Comparison of ENCODE assay signal across 14 cellular contexts in the genomic region with DNA sequence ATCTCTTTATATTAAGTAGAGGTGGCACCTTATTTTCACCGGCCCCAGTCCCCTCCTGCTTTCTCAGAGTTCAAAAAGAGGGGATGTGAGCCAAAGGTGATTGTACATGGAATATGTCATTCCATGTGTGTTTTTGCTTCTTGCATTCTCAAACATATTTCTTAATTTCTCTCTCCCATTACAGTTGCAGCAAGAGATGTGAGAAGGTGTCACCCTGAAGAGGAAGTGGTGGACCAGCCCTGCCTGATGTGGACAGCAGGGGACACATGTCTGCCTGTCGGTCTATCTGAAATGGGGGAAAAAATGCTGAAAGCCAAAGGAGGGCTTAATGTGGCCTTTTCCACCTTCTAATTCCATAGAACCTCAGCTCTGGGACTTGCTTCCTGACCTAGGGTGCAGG. TPM values are rescaled to one million over a fixed set of nuclear protein-coding genes. Genes with fewer than 3 reads are reported as not detected.
A peak's percentile ranks its signal among the peaks of the same experiment; 100 is the strongest.
DNase-seq lines count a peak whose midpoint lies in the region; ATAC-seq, FAIRE-seq and TF ChIP-seq lines count a peak whose summit lies in the region.
"Had no signal": no experiment of that assay in that cellular context is flagged by ENCODE, and none has a peak within 500 bp of the region (broad histone marks: within the 10 kb centered on the region; RNA-seq: fewer than 3 reads in every experiment).

No MANE protein-coding gene starts in this region.

- no peak overlapping the region for H4K8ac ChIP-seq in H1 (ENCODE audit: extremely low read depth, insufficient read depth, low read length)

- H4K5ac ChIP-seq in H1 (ENCODE audit: insufficient read length, low read depth, low read length), result no peak overlapping the region

- no peak overlapping the region for H2BK120ac ChIP-seq in H1 (replicated peaks; ENCODE audit: low read depth, low read length)

- peak overlapping the region; percentile 54; the same call in 1 of the 2 replicates for H2BK5ac ChIP-seq in H1 (ENCODE audit: low read depth, low read length)

- H4K20me1 ChIP-seq in H1 (replicated peaks in 1 of 2; ENCODE audit: control insufficient read depth in 1 of 2, insufficient read depth in 2 of 2, low read length in 2 of 2), result peaks cover 2% of the 10 kb centered on the region in 2 experiments

- no peak for FAIRE-seq in H1 (lab: Jason Lieb, UNC)
- FAIRE-seq: K562, small intestine had no signal

- no peaks in the 10 kb centered on the region for H3K27me3 Mint-ChIP-seq in activated CD4-positive, alpha-beta T cell treated with anti-CD3 and anti-CD28 coated beads, Interleukin-2, amount 10 ng/mL, durations not matched to agents 7 days and 5 days
- no peaks in the 10 kb centered on the region for H3K27me3 Mint-ChIP-seq in stimulated activated naive B cell treated with anti-CD40 and anti-IgM and Interleukin-4, amounts not matched to agents 10 μg/mL and 1 μg/mL and 100 μg/mL, for 72 hours

- H3K4me2 ChIP-seq in H1 (ENCODE audit: insufficient read depth in 1 of 2, low read depth in 2 of 2, low read length in 2 of 2), result peak overlapping the region in 1 of 2 experiments; percentile 75; a peak in 1 of 4 replicates

- no peak for ATAC-seq in stimulated activated naive B cell treated with anti-CD40 and anti-IgM and Interleukin-4, amounts not matched to agents 10 μg/mL and 1 μg/mL and 100 μg/mL, for 72 hours (replicated peaks)
- ATAC-seq: K562, mucosa of descending colon had no signal

- CTCF ChIA-PET in activated CD4-positive, alpha-beta T cell treated with anti-CD3 and anti-CD28 coated beads, Interleukin-2, amount 10 ng/mL, durations not matched to agents 7 days and 5 days (lab: Charles Lee), result interaction anchor here (1.2 kb wide), 1 partner anchor 85 kb away, joined by 3 read pairs; no protein-coding TSS in a partner anchor
- CTCF ChIA-PET in H1 (lab: Charles Lee; ENCODE audit: partially characterized antibody), result interaction anchor here (0.5 to 1.4 kb wide), 2 partner anchors 16 to 186 kb away, joined by 4 read pairs; no protein-coding TSS in a partner anchor

- no peak overlapping the region for H3K9ac ChIP-seq in H1 (replicated peaks in 1 of 4; ENCODE audit: extremely low read depth in 1 of 4, low read depth in 3 of 4, low read length in 3 of 4)

- H4K91ac ChIP-seq in H1 (replicated peaks; ENCODE audit: insufficient read length, low read length), result no peak overlapping the region

- H3K9me3 Mint-ChIP-seq in activated CD4-positive, alpha-beta T cell treated with anti-CD3 and anti-CD28 coated beads, Interleukin-2, amount 10 ng/mL, durations not matched to agents 7 days and 5 days, result no peaks in the 10 kb centered on the region
- H3K9me3 Mint-ChIP-seq in stimulated activated naive B cell treated with anti-CD40 and anti-IgM and Interleukin-4, amounts not matched to agents 10 μg/mL and 1 μg/mL and 100 μg/mL, for 72 hours, result no peaks in the 10 kb centered on the region
- H3K9me3 Mint-ChIP-seq: H9 had no signal

- H3K23me2 ChIP-seq in H1 (ENCODE audit: low read depth, low read length), result peaks cover 5% of the 10 kb centered on the region; the same call in 1 of the 2 replicates

- H2BK20ac ChIP-seq in H1 (ENCODE audit: low read length), result no peak overlapping the region

- no peak overlapping the region for H3K4me3 Mint-ChIP-seq in activated CD4-positive, alpha-beta T cell treated with anti-CD3 and anti-CD28 coated beads, Interleukin-2, amount 10 ng/mL, durations not matched to agents 7 days and 5 days
- H3K4me3 Mint-ChIP-seq in stimulated activated naive B cell treated with anti-CD40 and anti-IgM and Interleukin-4, amounts not matched to agents 10 μg/mL and 1 μg/mL and 100 μg/mL, for 72 hours, result peak overlapping the region; percentile 31 to 61

- no peak overlapping the region for H2AFZ ChIP-seq in H1 (ENCODE audit: low read length)

- H3K36me3 ChIP-seq in H1 (ENCODE audit: control insufficient read depth in 2 of 4, insufficient read depth in 4 of 4, low read length in 3 of 4), result peaks cover 0 to 6% (median 0%) of the 10 kb centered on the region in 4 experiments; a peak in 1 of 8 replicates

- H3K27ac Mint-ChIP-seq in activated CD4-positive, alpha-beta T cell treated with anti-CD3 and anti-CD28 coated beads, Interleukin-2, amount 10 ng/mL, durations not matched to agents 7 days and 5 days, result peak overlapping the region; percentile 51
- peak overlapping the region; percentile 72 for H3K27ac Mint-ChIP-seq in stimulated activated naive B cell treated with anti-CD40 and anti-IgM and Interleukin-4, amounts not matched to agents 10 μg/mL and 1 μg/mL and 100 μg/mL, for 72 hours

- peak overlapping the region; percentile 35; the same call in 1 of the 2 replicates for H2BK12ac ChIP-seq in H1 (ENCODE audit: low read depth, low read length)

- no peak for TF ChIP-seq RAD21 in H1 (IDR thresholded peaks at IDR 0.05 in 1 of 2, conservative IDR thresholded peaks at IDR 0.05 in 1 of 2; ENCODE audit: low read depth in 2 of 2, low read length in 2 of 2)

- H3K36me3 Mint-ChIP-seq in activated CD4-positive, alpha-beta T cell treated with anti-CD3 and anti-CD28 coated beads, Interleukin-2, amount 10 ng/mL, durations not matched to agents 7 days and 5 days (ENCODE audit: low read depth), result peaks cover 7% of the 10 kb centered on the region
- H3K36me3 Mint-ChIP-seq in stimulated activated naive B cell treated with anti-CD40 and anti-IgM and Interleukin-4, amounts not matched to agents 10 μg/mL and 1 μg/mL and 100 μg/mL, for 72 hours, result peaks cover 21 to 30% of the 10 kb centered on the region in 2 donors

- TF ChIP-seq CTCF in NB4 (IDR thresholded peaks at IDR 0.05; ENCODE audit: low read depth, low read length) (no peak), H1 (IDR thresholded peaks at IDR 0.05; ENCODE audit: control extremely low read depth in 1 of 3, insufficient read depth in 1 of 3, low read depth in 1 of 3, low read length in 3 of 3) (no peak)

- WGBS in H1 (ENCODE audit: extremely low coverage in 1 of 2, insufficient coverage in 1 of 2, insufficient read length in 1 of 2, insufficient replicate concordance in 2 of 2, low coverage in 1 of 2, low lambda C conversion rate in 2 of 2, missing lambda C conversion rate in 1 of 2), 2 experiments, result 85% methylated on average over 2 of the region's 2 CpGs; no CpG with 5 or more reads in 1 of the 2 experiments

- DNase-seq in activated CD4-positive, alpha-beta T cell treated with anti-CD3 and anti-CD28 coated beads, Interleukin-2, amount 10 ng/mL, durations not matched to agents 7 days and 5 days, result no peak
- no peak for DNase-seq in activated CD4-positive, alpha-beta T cell treated with anti-CD3 and anti-CD28 coated beads, Interleukin-2, amount 50 U/mL, for 48 hours
- DNase-seq in NB4 (ENCODE audit: low read depth), result peak; percentile 45
- DNase-seq in H1 (ENCODE audit: low read depth in 1 of 2, low spot score in 2 of 2), result no peak
- no peak for DNase-seq in stimulated activated naive B cell treated with anti-CD40 and anti-IgM and Interleukin-4, amounts not matched to agents 10 μg/mL and 1 μg/mL and 100 μg/mL, for 72 hours
- no peak for DNase-seq in RPMI8226
- DNase-seq in medulla oblongata (ENCODE audit: extremely low spot score), result no peak
- DNase-seq in NCI-H524 (lab: John Stamatoyannopoulos, UW), result no peak
- DNase-seq: activated CD4-positive, CD25-positive, alpha-beta regulatory T cell treated with anti-CD3 and anti-CD28 coated beads, Interleukin-2, amount 50 U/mL, for 72 hours; anterior cingulate cortex; mucosa of descending colon had no signal

- H3K18ac ChIP-seq in H1 (ENCODE audit: extremely low read depth, low read length), result no peak overlapping the region

- H2BK15ac ChIP-seq in H1 (ENCODE audit: low read length), result peak overlapping the region; percentile 36; the same call in 1 of the 2 replicates

- H3K27ac ChIP-seq in H1 (ENCODE audit: low read depth, low read length), result no peak overlapping the region

- POLR2A ChIA-PET in activated CD4-positive, alpha-beta T cell treated with anti-CD3 and anti-CD28 coated beads, Interleukin-2, amount 10 ng/mL, durations not matched to agents 7 days and 5 days (lab: Charles Lee), result no interaction called here
- POLR2A ChIA-PET in H1 (lab: Charles Lee; ENCODE audit: partially characterized antibody), result interaction anchor here (1.9 to 2.1 kb wide), 3 partner anchors 8 to 22 kb away, joined by 4 to 5 read pairs (median 4); no protein-coding TSS in a partner anchor

- H3K79me2 ChIP-seq in H1 (ENCODE audit: control insufficient read depth in 1 of 2, insufficient read depth in 2 of 2, low read length in 2 of 2), result peaks cover 18 to 74% of the 10 kb centered on the region in 2 experiments

- H3K4me1 ChIP-seq in H1 (replicated peaks in 1 of 4; ENCODE audit: control insufficient read depth in 3 of 4, insufficient read depth in 4 of 4, low read length in 3 of 4), result peaks cover 4 to 17% (median 13%) of the 10 kb centered on the region in 4 experiments

- H3K23ac ChIP-seq in H1 (ENCODE audit: insufficient read length), result no peak overlapping the region

- peaks cover 61% of the 10 kb centered on the region for H3K4me1 Mint-ChIP-seq in activated CD4-positive, alpha-beta T cell treated with anti-CD3 and anti-CD28 coated beads, Interleukin-2, amount 10 ng/mL, durations not matched to agents 7 days and 5 days
- H3K4me1 Mint-ChIP-seq in stimulated activated naive B cell treated with anti-CD40 and anti-IgM and Interleukin-4, amounts not matched to agents 10 μg/mL and 1 μg/mL and 100 μg/mL, for 72 hours, result peaks cover 27 to 59% of the 10 kb centered on the region in 2 donors

- H3K14ac ChIP-seq in H1 (ENCODE audit: insufficient read length), result no peak overlapping the region

- no peaks in the 10 kb centered on the region for H3K9me3 ChIP-seq in H1 (ENCODE audit: insufficient read depth in 2 of 2, low read depth in 1 of 2, low read length in 1 of 2)
- H3K9me3 ChIP-seq: mucosa of descending colon had no signal

- H3K4me3 ChIP-seq in NB4 (ENCODE audit: low read depth, low read length) (no peak overlapping the region), H1 (ENCODE audit: extremely low read depth in 1 of 4, insufficient read depth in 2 of 4, low read depth in 3 of 4, low read length in 4 of 4) (no peak overlapping the region)
- H3K4me3 ChIP-seq: K562, mucosa of descending colon had no signal

- H3K79me1 ChIP-seq in H1 (ENCODE audit: low read depth, low read length), result 0 out of 2 replicates have a peak, but pooled peaks cover 3% of the 10 kb centered on the region

- 0 out of 2 replicates have a peak overlapping the region, but pooled peaks have one; percentile 11 for H2AK5ac ChIP-seq in H1 (ENCODE audit: low read depth, low read length)

- H3K4ac ChIP-seq in H1 (replicated peaks; ENCODE audit: insufficient read length, low read depth, low read length), result no peak overlapping the region

- no peak for TF ChIP-seq EP300 in H1 (IDR thresholded peaks at IDR 0.05; ENCODE audit: borderline replicate concordance in 1 of 2, low read depth in 2 of 2, low read length in 2 of 2)

- H3K27me3 ChIP-seq in H1 (replicated peaks in 1 of 4; ENCODE audit: control insufficient read depth in 3 of 4, extremely low read depth in 1 of 4, insufficient read depth in 3 of 4, low read length in 3 of 4), result no peaks in the 10 kb centered on the region

- no peak overlapping the region for H3K56ac ChIP-seq in H1 (replicated peaks; ENCODE audit: insufficient read length, low read depth, low read length)

- no peak for TF ChIP-seq POLR2A in NB4 (IDR thresholded peaks at IDR 0.05; ENCODE audit: extremely low read depth, insufficient read length)
- no peak for TF ChIP-seq POLR2A in H1 (IDR thresholded peaks at IDR 0.05; ENCODE audit: control extremely low read depth in 1 of 2, low read depth in 2 of 2, low read length in 2 of 2)

RNA-seq across cellular contexts. Expression of a gene that starts 1.9 kb away (rescaled TPM):
- total RNA-seq in activated CD4-positive, alpha-beta T cell treated with anti-CD3 and anti-CD28 coated beads, Interleukin-2, amount 10 ng/mL, durations not matched to agents 7 days and 5 days, result 10 to 100 TPM; 92.2 to 94.4 TPM
- 165 and 178 TPM in 2 replicates for total RNA-seq in H1 (2021; fragmentation: NEBNext Ultra II Directional; extraction: Animal tissue kit (Norgen Biotek cat#: 25700))
- polyA plus RNA-seq in H1 (2011; rRNA removed), result 52.6 and 76.3 TPM in 2 replicates
- 50.2 TPM for polyA plus RNA-seq in H1 (2011; cell fraction: cytosol; rRNA removed)
- polyA plus RNA-seq in H1 (2011; cell fraction: nucleus; rRNA removed), result 191 TPM
- 51.0 to 70.0 TPM (median 65.0 TPM) in 4 replicates for polyA plus RNA-seq in H1 (2012, experiment 1 of 2)
- polyA plus RNA-seq in H1 (2012, experiment 2 of 2), result 16.0 TPM
- polyA plus RNA-seq in H1 (2013, experiment 1 of 2), result 81.3 TPM
- polyA plus RNA-seq in H1 (2013, experiment 2 of 2), result 76.7 TPM
- 259 and 262 TPM in 2 replicates for polyA minus RNA-seq in H1 (2011; rRNA and poly(A)+ RNA removed)
- 110 TPM for polyA minus RNA-seq in H1 (2011; cell fraction: cytosol; rRNA and poly(A)+ RNA removed)
- polyA minus RNA-seq in H1 (2011; cell fraction: nucleus; rRNA and poly(A)+ RNA removed), result 411 TPM
